9 cellular contexts compared by ENCODE assay signal in genomic region chr17:18070861-18071340, GRCh38. TPM values are rescaled to one million over a fixed set of nuclear protein-coding genes. Genes with fewer than 3 reads are reported as not detected.
DNase-seq lines count a peak whose midpoint lies in the region; ATAC-seq and TF ChIP-seq lines count a peak whose summit lies in the region.
"Had no signal": no experiment of that assay in that cellular context is flagged by ENCODE, and none has a peak within 500 bp of the region (broad histone marks: within the 10 kb centered on the region; RNA-seq: fewer than 3 reads in every experiment).

No MANE protein-coding gene starts in this region.

- DNase-seq in AG04450 (ENCODE audit: low read depth, low spot score) (peak; percentile 3), GM23338 (ENCODE audit: low spot score) (peak; percentile 19), immature natural killer cell (peak; percentile 36 to 44 (median 42)), NCI-H1092 treated with DMSO at 0.1 percent for 48 hours (lab: John Stamatoyannopoulos, UW) (no peak), NCI-H526 (lab: John Stamatoyannopoulos, UW) (no peak)
- no peak for DNase-seq in stimulated activated CD4-positive, alpha-beta T cell treated with anti-CD3 and anti-CD28 coated beads, Interleukin-4, amount 100 ng/mL, for 24 hours
- DNase-seq: small intestine had no signal

- H3K4me3 Mint-ChIP-seq in GM23338 (no peak overlapping the region), immature natural killer cell (peak overlapping the region in 4 of 5 donors; percentile 23 to 66 (median 62))

- POLR2A ChIA-PET in AG04450 (lab: Yijun Ruan, JAX): no interaction called here

- no peaks in the 10 kb centered on the region for H3K4me1 ChIP-seq in GM23338 (ENCODE audit: insufficient read depth)

- no peaks in the 10 kb centered on the region for H3F3A ChIP-seq in GM23338 (replicated peaks; ENCODE audit: low read depth)

- H3K36me3 Mint-ChIP-seq in GM23338 (ENCODE audit: low read depth) (no peaks in the 10 kb centered on the region), immature natural killer cell (peaks cover 0 to 9% (median 3%) of the 10 kb centered on the region in 3 donors)

- H3K36me3 ChIP-seq in GM23338 (ENCODE audit: insufficient read depth): no peaks in the 10 kb centered on the region

- no peaks in the 10 kb centered on the region for H3K79me2 ChIP-seq in GM23338 (replicated peaks; ENCODE audit: insufficient read depth)

- H3K4me2 ChIP-seq in GM23338: no peak overlapping the region

- peaks cover 1% of the 10 kb centered on the region for H3K27me3 Mint-ChIP-seq in GM23338 (ENCODE audit: insufficient read depth, low read depth, poor library complexity)
- H3K27me3 Mint-ChIP-seq in immature natural killer cell (ENCODE audit: low read depth in 3 of 3): peaks cover 0 to 8% (median under 1%) of the 10 kb centered on the region in 3 donors

- CTCF ChIA-PET in AG04450 (lab: Charles Lee): no interaction called here

- H3K9me2 ChIP-seq in GM23338 (ENCODE audit: insufficient read depth): no peaks in the 10 kb centered on the region

- H3K27ac ChIP-seq in AG04450 (ENCODE audit: low read depth, low read length): peak overlapping the region; percentile 55
- H3K27ac ChIP-seq in GM23338 (ENCODE audit: low read depth): no peak overlapping the region

- H3K4me3 ChIP-seq in AG04450 (ENCODE audit: low read depth, low read length) (peak overlapping the region; percentile 34), GM23338 (no peak overlapping the region)

- H3K4me1 Mint-ChIP-seq in GM23338 (peaks cover 3% of the 10 kb centered on the region), immature natural killer cell (peaks cover 17 to 18% of the 10 kb centered on the region in 2 donors)

- H3K27ac Mint-ChIP-seq in GM23338 (no peak overlapping the region; the same call in 1 of the 2 replicates), immature natural killer cell (peak overlapping the region; percentile 2 to 79 (median 44))

- no peaks in the 10 kb centered on the region for H3K27me3 ChIP-seq in AG04450 (ENCODE audit: control insufficient read depth, insufficient read depth, low read length)
- H3K27me3 ChIP-seq in GM23338 (ENCODE audit: insufficient read depth): no peaks in the 10 kb centered on the region

- H2AFZ ChIP-seq in GM23338: peak overlapping the region; percentile 29; the same call in 1 of the 2 replicates

- ATAC-seq in GM23338: peak; percentile 62
- ATAC-seq in SK-N-SH treated with all-trans-retinoic acid at 6 μM for 48 hours: peak; percentile 66
- no peak for ATAC-seq in GM21529 (IDR thresholded peaks at IDR 0.05; ENCODE audit: unreplicated experiment)

- 0 out of 2 replicates have a peak, but pooled peaks cover 2% of the 10 kb centered on the region for H4K20me1 ChIP-seq in GM23338 (replicated peaks; ENCODE audit: insufficient read depth)

- TF ChIP-seq CTCF in AG04450 (IDR thresholded peaks at IDR 0.05; ENCODE audit: low read depth, low read length) (no peak), GM23338 (conservative IDR thresholded peaks at IDR 0.05; ENCODE audit: low read depth in 2 of 2) (no peak)

- H3K9me3 Mint-ChIP-seq in GM23338 (no peaks in the 10 kb centered on the region), immature natural killer cell (no peaks in the 10 kb centered on the region)

- H3K9me3 ChIP-seq in AG04450 (ENCODE audit: control insufficient read depth, insufficient read depth, low read length): no peaks in the 10 kb centered on the region

TF ChIP-seq in GM23338, 12 proteins besides CTCF, POLR2A, EP300 and RAD21 (continues in another document):
- no peak for TF ChIP-seq ZNF114 (CRISPR knock-in tag; IDR thresholded peaks at IDR 0.05)
- no peak for TF ChIP-seq ETS1 (IDR thresholded peaks at IDR 0.05)
- no peak for TF ChIP-seq POLR2AphosphoS5 (IDR thresholded peaks at IDR 0.05; ENCODE audit: low read depth)
- TF ChIP-seq EZH2 (IDR thresholded peaks at IDR 0.05; ENCODE audit: low read depth, unreplicated experiment): no peak
- TF ChIP-seq CREB1 (CRISPR knock-in tag; IDR thresholded peaks at IDR 0.05; ENCODE audit: low read depth): no peak

TF ChIP-seq in SK-N-SH treated with all-trans-retinoic acid at 6 μM for 48 hours, 23 proteins besides CTCF, POLR2A, EP300 and RAD21 (continues in another document):
- no peak for TF ChIP-seq PATZ1 (CRISPR knock-in tag; IDR thresholded peaks at IDR 0.05; ENCODE audit: borderline replicate concordance)
- TF ChIP-seq POU6F1 (CRISPR knock-in tag; IDR thresholded peaks at IDR 0.05; ENCODE audit: borderline replicate concordance, low read depth): no peak
- TF ChIP-seq ZFP3 (CRISPR knock-in tag; IDR thresholded peaks at IDR 0.05): no peak
- TF ChIP-seq CREB5 (CRISPR knock-in tag; IDR thresholded peaks at IDR 0.05; ENCODE audit: low read depth): no peak
- no peak for TF ChIP-seq OSR1 (CRISPR knock-in tag; IDR thresholded peaks at IDR 0.05)
- TF ChIP-seq ZFP30 (CRISPR knock-in tag; IDR thresholded peaks at IDR 0.05): no peak
- no peak for TF ChIP-seq CSRNP3 (CRISPR knock-in tag; IDR thresholded peaks at IDR 0.05)

RNA-seq across cellular contexts. Expression of gene DRG2, which starts 16.8 kb away (rescaled TPM):
- polyA plus RNA-seq in AG04450 (2011; rRNA removed) (31.5 and 36.0 TPM in 2 replicates), GM23338 (2016; fragmentation: Nextera tagmentation; extraction: Ambion mirVana) (32.5 and 36.2 TPM in 2 replicates), immature natural killer cell (10 to 100 TPM; 54.2 to 66.9 (median 59.3) TPM)
- 42.5 and 44.7 TPM in 2 replicates for polyA minus RNA-seq in AG04450 (2011; rRNA and poly(A)+ RNA removed)
- 47.4 and 48.0 TPM in 2 replicates for total RNA-seq in GM23338 (2014; rRNA removed; shearing (Covaris generic))

RNA-seq across cellular contexts. Expression of gene GID4, which starts 31.7 kb away (rescaled TPM):
- 6.9 and 7.6 TPM in 2 replicates for polyA plus RNA-seq in AG04450 (2011; rRNA removed)
- polyA minus RNA-seq in AG04450 (2011; rRNA and poly(A)+ RNA removed): 13.8 and 14.8 TPM in 2 replicates
- 11.2 and 11.8 TPM in 2 replicates for total RNA-seq in GM23338 (2014; rRNA removed; shearing (Covaris generic))
- polyA plus RNA-seq in GM23338 (2016; fragmentation: Nextera tagmentation; extraction: Ambion mirVana): 5.6 and 6.3 TPM in 2 replicates
- 1 to 10 TPM; 4.3 to 7.4 (median 5.0) TPM for polyA plus RNA-seq in immature natural killer cell

RNA-seq across cellular contexts. Expression of gene ATPAF2, which starts 31.9 kb away (rescaled TPM):
- polyA plus RNA-seq in AG04450 (2011; rRNA removed): 16.6 and 16.9 TPM in 2 replicates
- polyA minus RNA-seq in AG04450 (2011; rRNA and poly(A)+ RNA removed): 14.7 and 22.3 TPM in 2 replicates
- total RNA-seq in GM23338 (2014; rRNA removed; shearing (Covaris generic)): 25.7 and 33.4 TPM in 2 replicates
- polyA plus RNA-seq in GM23338 (2016; fragmentation: Nextera tagmentation; extraction: Ambion mirVana): 24.3 and 24.7 TPM in 2 replicates
- 10 to 100 TPM; 14.6 to 24.9 (median 21.3) TPM for polyA plus RNA-seq in immature natural killer cell

RNA-seq across cellular contexts. Expression of gene MYO15A, which starts 37.7 kb away (rescaled TPM):
- polyA plus RNA-seq in AG04450 (2011; rRNA removed): 0.19 and 0.32 TPM in 2 replicates
- 0.13 and 0.37 TPM in 2 replicates for polyA minus RNA-seq in AG04450 (2011; rRNA and poly(A)+ RNA removed)
- total RNA-seq in GM23338 (2014; rRNA removed; shearing (Covaris generic)): 1.0 and 1.3 TPM in 2 replicates
- polyA plus RNA-seq in GM23338 (2016; fragmentation: Nextera tagmentation; extraction: Ambion mirVana): 1.1 and 2.2 TPM in 2 replicates
- polyA plus RNA-seq in immature natural killer cell: under 1 TPM in 2 of 3 donors, not detected in 1; 0.13 to 0.29 TPM

Comparison
In these comparisons a context has a peak if more than half of its experiments do, and no peak if none do; other contexts are left out.
1. DNase-seq: peak in AG04450 (single experiment), GM23338 (single experiment) and immature natural killer cell (3 of 3); none in NCI-H1092 treated with DMSO at 0.1 percent for 48 hours (single experiment), NCI-H526 (0 of 2) and stimulated activated CD4-positive, alpha-beta T cell treated with anti-CD3 and anti-CD28 coated beads, Interleukin-4, amount 100 ng/mL, for 24 hours (single experiment).